1 cellular context compared by ENCODE assay signal in the genomic region with DNA sequence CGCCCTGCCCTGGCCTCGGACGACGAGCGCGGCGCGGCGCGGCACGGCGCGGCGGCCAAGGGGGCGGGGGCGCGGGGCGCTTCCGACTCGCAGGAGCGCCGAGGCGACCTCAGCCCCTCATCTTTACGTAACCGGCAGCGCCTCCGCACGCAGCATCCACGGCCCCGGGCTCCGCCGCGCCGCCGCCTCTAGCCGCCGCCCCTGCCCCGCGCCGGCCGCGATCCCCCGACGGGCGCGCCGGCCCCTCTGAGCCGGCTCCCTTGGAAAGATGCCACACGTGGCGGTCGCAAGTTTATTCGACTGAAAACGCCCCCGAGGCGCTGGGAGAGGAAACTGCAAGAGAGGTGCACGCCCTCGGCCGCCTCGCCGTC.
A peak's percentile ranks its signal among the peaks of the same experiment; 100 is the strongest.
TF ChIP-seq lines count a peak whose summit lies in the region.

No MANE protein-coding gene starts in this region.

TF ChIP-seq in HepG2, 621 proteins besides CTCF, POLR2A, EP300 and RAD21 (continued from another document):
- TF ChIP-seq, protein P1, sequence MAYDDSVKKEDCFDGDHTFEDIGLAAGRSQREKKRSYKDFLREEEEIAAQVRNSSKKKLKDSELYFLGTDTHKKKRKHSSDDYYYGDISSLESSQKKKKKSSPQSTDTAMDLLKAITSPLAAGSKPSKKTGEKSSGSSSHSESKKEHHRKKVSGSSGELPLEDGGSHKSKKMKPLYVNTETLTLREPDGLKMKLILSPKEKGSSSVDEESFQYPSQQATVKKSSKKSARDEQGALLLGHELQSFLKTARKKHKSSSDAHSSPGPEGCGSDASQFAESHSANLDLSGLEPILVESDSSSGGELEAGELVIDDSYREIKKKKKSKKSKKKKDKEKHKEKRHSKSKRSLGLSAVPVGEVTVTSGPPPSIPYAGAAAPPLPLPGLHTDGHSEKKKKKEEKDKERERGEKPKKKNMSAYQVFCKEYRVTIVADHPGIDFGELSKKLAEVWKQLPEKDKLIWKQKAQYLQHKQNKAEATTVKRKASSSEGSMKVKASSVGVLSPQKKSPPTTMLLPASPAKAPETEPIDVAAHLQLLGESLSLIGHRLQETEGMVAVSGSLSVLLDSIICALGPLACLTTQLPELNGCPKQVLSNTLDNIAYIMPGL (CRISPR knock-in tag; IDR thresholded peaks at IDR 0.05; ENCODE audit: borderline replicate concordance in 1 of 2, low read depth in 1 of 2): 0 out of 4 replicates have a peak, but pooled peaks of 1 of the 2 experiments have one; percentile 10
- TF ChIP-seq ZNF558 (CRISPR knock-in tag; IDR thresholded peaks at IDR 0.05; ENCODE audit: borderline replicate concordance) (no peak), PPARG (CRISPR knock-in tag; conservative IDR thresholded peaks at IDR 0.05) (no peak), JUNB (CRISPR knock-in tag; IDR thresholded peaks at IDR 0.05; ENCODE audit: borderline replicate concordance) (no peak), NFIC (IDR thresholded peaks at IDR 0.05; ENCODE audit: low read length) (no peak), HNRNPUL1 (IDR thresholded peaks at IDR 0.05; ENCODE audit: low read depth, low read length) (no peak), KLF13 (CRISPR knock-in tag; IDR thresholded peaks at IDR 0.05) (no peak), SRSF1 (optimal IDR thresholded peaks at IDR 0.05; ENCODE audit: low read depth, low read length) (no peak), KAT2B (IDR thresholded peaks at IDR 0.05; ENCODE audit: borderline replicate concordance, low read depth, low read length) (no peak), ZNF678 (CRISPR knock-in tag; IDR thresholded peaks at IDR 0.05) (no peak), ZC3H13 (CRISPR knock-in tag; IDR thresholded peaks at IDR 0.05) (no peak), YEATS4 (CRISPR knock-in tag; IDR thresholded peaks at IDR 0.05; ENCODE audit: borderline replicate concordance) (0 out of 2 replicates have a peak, but pooled peaks have one; percentile 28), XBP1 (CRISPR knock-in tag; IDR thresholded peaks at IDR 0.05) (no peak)
- TF ChIP-seq, protein P2, sequence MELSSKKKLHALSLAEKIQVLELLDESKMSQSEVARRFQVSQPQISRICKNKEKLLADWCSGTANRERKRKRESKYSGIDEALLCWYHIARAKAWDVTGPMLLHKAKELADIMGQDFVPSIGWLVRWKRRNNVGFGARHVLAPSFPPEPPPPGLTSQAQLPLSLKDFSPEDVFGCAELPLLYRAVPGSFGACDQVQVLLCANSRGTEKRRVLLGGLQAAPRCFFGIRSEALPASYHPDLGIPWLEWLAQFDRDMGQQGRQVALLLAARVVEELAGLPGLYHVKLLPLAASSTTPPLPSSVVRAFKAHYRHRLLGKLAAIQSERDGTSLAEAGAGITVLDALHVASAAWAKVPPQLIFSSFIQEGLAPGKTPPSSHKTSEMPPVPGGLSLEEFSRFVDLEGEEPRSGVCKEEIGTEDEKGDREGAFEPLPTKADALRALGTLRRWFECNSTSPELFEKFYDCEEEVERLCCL (CRISPR knock-in tag; IDR thresholded peaks at IDR 0.05; ENCODE audit: borderline replicate concordance): no peak
TF ChIP-seq in HepG2: peak in this region for 14.
